In genomic region chrX:52934704-52935468, GRCh38 we compare ENCODE assay signal across 1 cellular context.
TF ChIP-seq lines count a peak whose summit lies in the region.

No MANE protein-coding gene starts in this region.

TF ChIP-seq in HepG2, 621 proteins besides CTCF, POLR2A, EP300 and RAD21 (continued from another document and continues in another):
- TF ChIP-seq MTF2 (CRISPR knock-in tag; IDR thresholded peaks at IDR 0.05; ENCODE audit: borderline replicate concordance), result no peak
- TF ChIP-seq KIAA2018 (CRISPR knock-in tag; IDR thresholded peaks at IDR 0.05; ENCODE audit: borderline replicate concordance), result no peak
- peak; percentile 80 for TF ChIP-seq POLR2G (IDR thresholded peaks at IDR 0.05; ENCODE audit: low read depth, low read length)
- TF ChIP-seq ZNF777 (CRISPR knock-in tag; IDR thresholded peaks at IDR 0.05), result no peak
- no peak for TF ChIP-seq CSRNP2 (CRISPR knock-in tag; conservative IDR thresholded peaks at IDR 0.05; ENCODE audit: low read depth)
- TF ChIP-seq ZNF460 (CRISPR knock-in tag; IDR thresholded peaks at IDR 0.05; ENCODE audit: borderline replicate concordance), result no peak
- no peak for TF ChIP-seq ARID3A (IDR thresholded peaks at IDR 0.05; ENCODE audit: low read depth, low read length)
- TF ChIP-seq RARA (CRISPR knock-in tag; IDR thresholded peaks at IDR 0.05), result no peak
- no peak for TF ChIP-seq ZBTB49 (CRISPR knock-in tag; IDR thresholded peaks at IDR 0.05; ENCODE audit: borderline replicate concordance)
- no peak for TF ChIP-seq GMEB2 (CRISPR knock-in tag; IDR thresholded peaks at IDR 0.05; ENCODE audit: low read depth)
- no peak for TF ChIP-seq REXO4 (CRISPR knock-in tag; IDR thresholded peaks at IDR 0.05; ENCODE audit: borderline replicate concordance)
- TF ChIP-seq ZNF34 (CRISPR knock-in tag; IDR thresholded peaks at IDR 0.05; ENCODE audit: borderline replicate concordance), result no peak
- no peak for TF ChIP-seq FIP1L1 (IDR thresholded peaks at IDR 0.05; ENCODE audit: borderline replicate concordance, insufficient read depth, low read depth, low read length)
- no peak for TF ChIP-seq ZNF530 (CRISPR knock-in tag; IDR thresholded peaks at IDR 0.05; ENCODE audit: low read depth)
- no peak for TF ChIP-seq AKAP8 (CRISPR knock-in tag; IDR thresholded peaks at IDR 0.05)
- no peak for TF ChIP-seq NR3C1 (CRISPR knock-in tag; IDR thresholded peaks at IDR 0.05)
- no peak for TF ChIP-seq DPF2 (CRISPR knock-in tag; IDR thresholded peaks at IDR 0.05; ENCODE audit: borderline replicate concordance, low read depth)
- TF ChIP-seq ZNF619 (CRISPR knock-in tag; IDR thresholded peaks at IDR 0.05), result no peak
- TF ChIP-seq NRL (CRISPR knock-in tag; IDR thresholded peaks at IDR 0.05; ENCODE audit: borderline replicate concordance), result no peak
- no peak for TF ChIP-seq ZNF724P (CRISPR knock-in tag; IDR thresholded peaks at IDR 0.05; ENCODE audit: borderline replicate concordance)
- no peak for TF ChIP-seq IKZF1 (IDR thresholded peaks at IDR 0.05)
- TF ChIP-seq ZIK1 (CRISPR knock-in tag; IDR thresholded peaks at IDR 0.05; ENCODE audit: borderline replicate concordance, low read depth), result no peak
- 0 out of 2 replicates have a peak, but pooled peaks have one; percentile 60 for TF ChIP-seq ZNF552 (CRISPR knock-in tag; IDR thresholded peaks at IDR 0.05; ENCODE audit: borderline replicate concordance)
- no peak for TF ChIP-seq RBAK (CRISPR knock-in tag; IDR thresholded peaks at IDR 0.05)
- TF ChIP-seq PLRG1 (conservative IDR thresholded peaks at IDR 0.05), result no peak
- TF ChIP-seq ZNF674 (CRISPR knock-in tag; IDR thresholded peaks at IDR 0.05; ENCODE audit: low read depth), result no peak
- no peak for TF ChIP-seq ZNF782 (CRISPR knock-in tag; IDR thresholded peaks at IDR 0.05; ENCODE audit: borderline replicate concordance)
- TF ChIP-seq HNF1A (IDR thresholded peaks at IDR 0.05; ENCODE audit: low read depth), result 0 out of 2 replicates have a peak, but pooled peaks have one; percentile 24
- peak; percentile 28; the same call in 1 of the 2 replicates for TF ChIP-seq HNF1A (CRISPR knock-in tag; IDR thresholded peaks at IDR 0.05; ENCODE audit: borderline replicate concordance)
- peak; percentile 8; the same call in 1 of the 2 replicates for TF ChIP-seq SOX13 (IDR thresholded peaks at IDR 0.05)
- TF ChIP-seq SOX13 (CRISPR knock-in tag; conservative IDR thresholded peaks at IDR 0.05 in 1 of 2, IDR thresholded peaks at IDR 0.05 in 1 of 2), result peak in 1 of 2 experiments; percentile 30; a peak in 1 of 4 replicates
- no peak for TF ChIP-seq ADNP (CRISPR knock-in tag; IDR thresholded peaks at IDR 0.05)
- TF ChIP-seq ZNF234 (CRISPR knock-in tag; conservative IDR thresholded peaks at IDR 0.05), result no peak
- peak; percentile 94 for TF ChIP-seq GATAD1 (CRISPR knock-in tag; IDR thresholded peaks at IDR 0.05)
- no peak for TF ChIP-seq ZNF629 (CRISPR knock-in tag; conservative IDR thresholded peaks at IDR 0.05)
- no peak for TF ChIP-seq MTA1 (CRISPR knock-in tag; IDR thresholded peaks at IDR 0.05; ENCODE audit: borderline replicate concordance)
- no peak for TF ChIP-seq KLF9 (CRISPR knock-in tag; IDR thresholded peaks at IDR 0.05; ENCODE audit: low read depth)
